Comparison of ENCODE assay signal across 8 cellular contexts in the genomic region with DNA sequence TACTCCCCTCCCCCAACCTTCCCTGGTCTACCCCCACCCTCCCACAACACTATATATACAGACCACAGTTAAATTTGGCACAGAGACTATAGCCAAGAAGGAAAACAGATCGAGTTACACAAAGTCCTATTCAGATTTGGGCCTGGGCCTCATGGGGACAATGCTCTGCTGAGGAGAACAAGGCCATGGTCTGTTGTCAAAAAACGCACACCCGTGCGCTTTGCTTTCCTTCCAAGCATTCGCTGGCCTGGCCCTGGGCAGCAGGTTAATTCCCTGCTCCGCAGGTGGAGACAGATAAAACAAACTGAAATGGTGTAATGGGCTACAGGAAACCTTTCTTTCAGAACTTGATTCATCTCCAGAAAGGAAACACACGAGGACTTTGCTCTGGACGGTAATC.
A peak's percentile ranks its signal among the peaks of the same experiment; 100 is the strongest.
DNase-seq lines count a peak whose midpoint lies in the region; ATAC-seq and TF ChIP-seq lines count a peak whose summit lies in the region.
"Not testable (repeated sequence)": the region's sequence is repeated elsewhere in the genome, so short reads cannot be mapped to it uniquely, and the experiment has no call there.

No MANE protein-coding gene starts in this region.

- not testable (repeated sequence) for H3K27ac ChIP-seq in Panc1 (ENCODE audit: low read length); stomach
- H3K27ac ChIP-seq in trophoblast cell (ENCODE audit: low read depth, low read length), result peak overlapping the region; percentile 45

- no CpG with 5 or more reads among the region's 8 CpGs for WGBS in trophoblast cell (ENCODE audit: extremely low coverage, insufficient coverage, insufficient read length)
- WGBS in stomach, 5 donors, result 26 to 42% (median 30%) methylated on average over 5 of the region's 8 CpGs; no CpG with 5 or more reads in 1 of the 5 donors

- H3K4me1 ChIP-seq in Panc1 (ENCODE audit: control insufficient read depth, insufficient read depth, low read length); trophoblast cell (ENCODE audit: control insufficient read depth in 1 of 2, insufficient read depth in 2 of 2, low read length in 2 of 2); stomach: not testable (repeated sequence)

- not testable (repeated sequence) for H3K4me2 ChIP-seq in trophoblast cell (ENCODE audit: low read length)

- not testable (repeated sequence) for TF ChIP-seq POLR2A in stomach (IDR thresholded peaks at IDR 0.05)

- CTCF ChIA-PET in Panc1 (lab: Charles Lee), result not testable (repeated sequence)

- not testable (repeated sequence) for H4K8ac ChIP-seq in trophoblast cell (ENCODE audit: low read depth, low read length)

- not testable (repeated sequence) for H3K4ac ChIP-seq in trophoblast cell (ENCODE audit: low read depth, low read length)

- 0 out of 2 replicates have a peak, but pooled peaks have one; percentile 24 for ATAC-seq in Panc1

- H2BK12ac ChIP-seq in trophoblast cell (ENCODE audit: low read length), result not testable (repeated sequence)

- TF ChIP-seq EP300 in stomach (IDR thresholded peaks at IDR 0.05), result not testable (repeated sequence)

- H3K79me2 ChIP-seq in trophoblast cell (ENCODE audit: control insufficient read depth, insufficient read depth, low read length, poor library complexity), result not testable (repeated sequence)

- H3K9me3 ChIP-seq in Panc1 (ENCODE audit: control insufficient read depth, insufficient read depth, low read depth, low read length); trophoblast cell (ENCODE audit: insufficient read depth, low read depth, low read length); stomach: not testable (repeated sequence)

- H3K27me3 ChIP-seq in Panc1 (ENCODE audit: control insufficient read depth, insufficient read depth, low read length); trophoblast cell (ENCODE audit: insufficient read depth, low read length); stomach: not testable (repeated sequence)

- not testable (repeated sequence) for H3K4me3 ChIP-seq in Panc1 (ENCODE audit: low read depth in 2 of 2, low read length in 2 of 2); fibroblast of pulmonary artery (replicated peaks; ENCODE audit: low read depth, low read length); trophoblast cell (ENCODE audit: low read depth, low read length); stomach

- H3K27me3 Mint-ChIP-seq in brain; mesothelial cell of epicardium (ENCODE audit: low read depth): not testable (repeated sequence)

- not testable (repeated sequence) for H2AFZ ChIP-seq in trophoblast cell (ENCODE audit: insufficient read depth, low read length, poor library complexity)

- not testable (repeated sequence) for H4K12ac ChIP-seq in trophoblast cell (ENCODE audit: low read depth, low read length)

- H3K27ac Mint-ChIP-seq in brain (peak overlapping the region in 3 of 5 experiments; percentile 30 to 89 (median 78)), mesothelial cell of epicardium (peak overlapping the region; percentile 80)

- not testable (repeated sequence) for H4K91ac ChIP-seq in trophoblast cell (ENCODE audit: low read depth, low read length)

- H3K36me3 Mint-ChIP-seq in brain, mesothelial cell of epicardium: not testable (repeated sequence)

- BruUV-seq in Panc1 (replicated peaks; lab: Mats Ljungman, UMichigan), result not testable (repeated sequence)

- in situ Hi-C loops in Panc1 (cut with HindIII; ENCODE audit: low pct_unique_long_range_greater_than_20kb, low sequenced_read_pairs), result not testable (repeated sequence)

- not testable (repeated sequence) for H2AK5ac ChIP-seq in trophoblast cell (ENCODE audit: low read length)

- not testable (repeated sequence) for H3K14ac ChIP-seq in trophoblast cell (ENCODE audit: low read length)

- not testable (repeated sequence) for H3K4me3 Mint-ChIP-seq in brain, mesothelial cell of epicardium

- not testable (repeated sequence) for H2BK120ac ChIP-seq in trophoblast cell (ENCODE audit: insufficient read depth, low read length, poor library complexity)

- peak; percentile 1 for DNase-seq in GM10266 (ENCODE audit: extremely low spot score)
- DNase-seq in Panc1 (ENCODE audit: low read depth, low spot score); mesothelial cell of epicardium (ENCODE audit: low spot score in 2 of 2, unreplicated experiment in 2 of 2); trophoblast cell: not testable (repeated sequence)
- DNase-seq in fibroblast of pulmonary artery (ENCODE audit: low read depth), result peak; percentile 18
- peak; percentile 3 for DNase-seq in iPS-NIHi11 (ENCODE audit: low spot score)
- DNase-seq in stomach, result peak; percentile 66

- not testable (repeated sequence) for H3K23ac ChIP-seq in trophoblast cell (ENCODE audit: low read length)

- not testable (repeated sequence) for H2BK5ac ChIP-seq in trophoblast cell (ENCODE audit: low read depth, low read length, poor library complexity)

- H3K9ac ChIP-seq in trophoblast cell (ENCODE audit: low read length), result not testable (repeated sequence)

- H3K4me1 Mint-ChIP-seq in brain, mesothelial cell of epicardium: not testable (repeated sequence)

- not testable (repeated sequence) for TF ChIP-seq CTCF in GM10266 (IDR thresholded peaks at IDR 0.05; ENCODE audit: control insufficient read depth, insufficient read depth, low read depth, missing control alignments); Panc1 (IDR thresholded peaks at IDR 0.05); brain (conservative IDR thresholded peaks at IDR 0.05); fibroblast of pulmonary artery (IDR thresholded peaks at IDR 0.05; ENCODE audit: low read length, missing control alignments); mesothelial cell of epicardium (IDR thresholded peaks at IDR 0.05; ENCODE audit: unreplicated experiment); stomach (IDR thresholded peaks at IDR 0.05)

- H3K36me3 ChIP-seq in Panc1 (ENCODE audit: control insufficient read depth, insufficient read depth, low read length); trophoblast cell (ENCODE audit: control insufficient read depth in 1 of 2, insufficient read depth in 2 of 2, low read length in 2 of 2); stomach: not testable (repeated sequence)

- H3K79me1 ChIP-seq in trophoblast cell (ENCODE audit: low read length), result not testable (repeated sequence)

- intact Hi-C loops in Panc1 (cut with micrococcal nuclease; ENCODE audit: unreplicated experiment); stomach (cut with DNase I; ENCODE audit: low total_unique reads): not testable (repeated sequence)

- H3K9me3 Mint-ChIP-seq in brain, mesothelial cell of epicardium: not testable (repeated sequence)

- H3K18ac ChIP-seq in trophoblast cell (ENCODE audit: low read length), result not testable (repeated sequence)

- POLR2A ChIA-PET in Panc1 (lab: Charles Lee), result not testable (repeated sequence)
